Comparison of ENCODE assay signal across 9 cellular contexts in genomic region chr10:125123363-125124113, GRCh38. TPM values are rescaled to one million over a fixed set of nuclear protein-coding genes. Genes with fewer than 3 reads are reported as not detected.
DNase-seq lines count a peak whose midpoint lies in the region; ATAC-seq, FAIRE-seq and TF ChIP-seq lines count a peak whose summit lies in the region.
"Had no signal": no experiment of that assay in that cellular context is flagged by ENCODE, and none has a peak within 500 bp of the region (broad histone marks: within the 10 kb centered on the region; RNA-seq: fewer than 3 reads in every experiment).

No MANE protein-coding gene starts in this region.

- H3K4me2 ChIP-seq in endothelial cell of umbilical vein (ENCODE audit: insufficient read depth, low read length), result no peak overlapping the region

- peaks cover 3 to 17% of the 10 kb centered on the region in 2 experiments for H3K36me3 ChIP-seq in endothelial cell of umbilical vein (ENCODE audit: control insufficient read depth in 2 of 2, extremely low read depth in 1 of 2, insufficient read depth in 2 of 2, low read length in 2 of 2)

- no peaks in the 10 kb centered on the region for H3K4me1 ChIP-seq in endothelial cell of umbilical vein (ENCODE audit: control insufficient read depth, extremely low read depth, insufficient read depth, low read length)

- TF ChIP-seq CTCF in endothelial cell of umbilical vein (IDR thresholded peaks at IDR 0.05; ENCODE audit: extremely low read depth in 1 of 2, insufficient read depth in 1 of 2, low read depth in 1 of 2, low read length in 2 of 2), result no peak

- H3K27ac ChIP-seq in endothelial cell of umbilical vein (ENCODE audit: insufficient read depth, low read depth, low read length), result no peak overlapping the region
- H3K27ac ChIP-seq: SK-N-MC had no signal

- dilution Hi-C loops in endothelial cell of umbilical vein (cut with MboI; ENCODE audit: extremely low pct_ligation_motif_present, low sequenced_read_pairs), result no loop called here

- CTCF ChIA-PET in endothelial cell of umbilical vein (lab: Charles Lee), result interaction anchor here (0.6 to 1.2 kb wide), 4 partner anchors 11 to 35 kb away, joined by 3 to 4 read pairs (median 4); no protein-coding TSS in a partner anchor

- DNase-seq in 8988T, result peak; percentile 86
- DNase-seq in NCI-H146 treated with DMSO at 0.1 percent for 48 hours (lab: John Stamatoyannopoulos, UW; ENCODE audit: unreplicated experiment), result peak; percentile 24
- peak; percentile 21 for DNase-seq in endothelial cell of umbilical vein (ENCODE audit: low read depth, low spot score)
- peak; percentile 90 for DNase-seq in mucosa of gallbladder (ENCODE audit: low spot score)
- no peak for DNase-seq in stimulated activated naive CD4-positive, alpha-beta T cell treated with Interleukin-2 at 50 U/mL for 16 hours (lab: John Stamatoyannopoulos, UW)
- DNase-seq in activated CD4-positive, alpha-beta T cell treated with anti-CD3 and anti-CD28 coated beads for 1 hour, result no peak

- no TSS peak for BruUV-seq in endothelial cell of umbilical vein (replicated peaks; lab: Mats Ljungman, UMichigan)

- H3K9me3 ChIP-seq in endothelial cell of umbilical vein (replicated peaks; ENCODE audit: control insufficient read depth, insufficient read depth, low read length), result no peaks in the 10 kb centered on the region

- no peak for TF ChIP-seq POLR2A in endothelial cell of umbilical vein (IDR thresholded peaks at IDR 0.05; ENCODE audit: low read depth, low read length)

- H3K4me3 ChIP-seq in endothelial cell of umbilical vein (replicated peaks in 1 of 3; ENCODE audit: insufficient read depth in 1 of 3, low read depth in 1 of 3, low read length in 3 of 3), result no peak overlapping the region
- H3K4me3 ChIP-seq: SK-N-MC had no signal

- H3K27me3 ChIP-seq in endothelial cell of umbilical vein (ENCODE audit: control insufficient read depth in 2 of 2, insufficient read depth in 2 of 2, low read length in 2 of 2), result no peaks in the 10 kb centered on the region

- POLR2A ChIA-PET in endothelial cell of umbilical vein (lab: Charles Lee), result no interaction called here

- H3K9ac ChIP-seq in endothelial cell of umbilical vein (replicated peaks; ENCODE audit: extremely low read depth, insufficient read depth, low read length), result no peak overlapping the region

- H2AFZ ChIP-seq in endothelial cell of umbilical vein (ENCODE audit: low read depth, low read length), result no peak overlapping the region

- peaks cover 100% of the 10 kb centered on the region for H3K79me2 ChIP-seq in endothelial cell of umbilical vein (ENCODE audit: control insufficient read depth, insufficient read depth, low read length)

- intact Hi-C loops in endothelial cell of umbilical vein (cut with micrococcal nuclease), result no loop called here

- FAIRE-seq in endothelial cell of umbilical vein (lab: Jason Lieb, UNC), result peak; percentile 15

- peaks cover 14% of the 10 kb centered on the region for H4K20me1 ChIP-seq in endothelial cell of umbilical vein (replicated peaks; ENCODE audit: control insufficient read depth, extremely low read depth, insufficient read depth, low read length)

- H3K9me1 ChIP-seq in endothelial cell of umbilical vein (replicated peaks; ENCODE audit: control insufficient read depth, extremely low read depth, insufficient read depth, low read length), result no peaks in the 10 kb centered on the region

- ATAC-seq in HG03175 (IDR thresholded peaks at IDR 0.05; ENCODE audit: unreplicated experiment) (no peak), GM21717 (IDR thresholded peaks at IDR 0.05; ENCODE audit: unreplicated experiment) (no peak)

TF ChIP-seq in endothelial cell of umbilical vein, 7 proteins besides CTCF, POLR2A, EP300 and RAD21:
- no peak for TF ChIP-seq FOS (IDR thresholded peaks at IDR 0.05; ENCODE audit: borderline replicate concordance, insufficient read depth, low read length)
- no peak for TF ChIP-seq JUN (IDR thresholded peaks at IDR 0.05; ENCODE audit: borderline replicate concordance, insufficient read depth, insufficient read length, low read depth)
- TF ChIP-seq MYC (IDR thresholded peaks at IDR 0.05; ENCODE audit: low read depth, low read length), result no peak
- no peak for TF ChIP-seq POLR2AphosphoS5 (IDR thresholded peaks at IDR 0.05; ENCODE audit: insufficient read depth, low read depth, low read length)
- TF ChIP-seq EZH2 (IDR thresholded peaks at IDR 0.05; ENCODE audit: borderline replicate concordance, low read depth, low read length, severe bottlenecking), result no peak
- TF ChIP-seq GATA2 (IDR thresholded peaks at IDR 0.05; ENCODE audit: insufficient read depth, insufficient read length, low read depth, low read length), result no peak
- no peak for TF ChIP-seq MAX (IDR thresholded peaks at IDR 0.05; ENCODE audit: insufficient read depth, insufficient read length)

RNA-seq across cellular contexts. Expression of gene CTBP2, which starts 36.8 kb away (rescaled TPM):
- total RNA-seq in endothelial cell of umbilical vein (123 and 128 TPM in 2 replicates), mucosa of gallbladder (99.5 TPM)
- polyA plus RNA-seq in endothelial cell of umbilical vein, result 118 and 122 TPM in 2 replicates
- 92.5 and 105 TPM in 2 replicates for polyA plus RNA-seq in endothelial cell of umbilical vein (2011; cell fraction: cytosol; rRNA removed)
- 261 and 283 TPM in 2 replicates for polyA plus RNA-seq in endothelial cell of umbilical vein (2011; cell fraction: nucleus; rRNA removed)
- polyA plus RNA-seq in endothelial cell of umbilical vein (2012), result 84.0 and 96.4 TPM in 2 replicates
- 170 and 218 TPM in 2 replicates for polyA minus RNA-seq in endothelial cell of umbilical vein
- polyA minus RNA-seq in endothelial cell of umbilical vein (2011; cell fraction: cytosol; rRNA and poly(A)+ RNA removed), result 70.6 TPM
- 91.2 and 123 TPM in 2 replicates for polyA minus RNA-seq in endothelial cell of umbilical vein (2011; cell fraction: nucleus; rRNA and poly(A)+ RNA removed)

Comparison
In these comparisons a context has a peak if more than half of its experiments do, and no peak if none do; other contexts are left out.
1. DNase-seq: peak in 8988T (single experiment), NCI-H146 treated with DMSO at 0.1 percent for 48 hours (single experiment), endothelial cell of umbilical vein (single experiment) and mucosa of gallbladder (single experiment); none in stimulated activated naive CD4-positive, alpha-beta T cell treated with Interleukin-2 at 50 U/mL for 16 hours (single experiment) and activated CD4-positive, alpha-beta T cell treated with anti-CD3 and anti-CD28 coated beads for 1 hour (single experiment).